ENCODE assay signal across 21 cellular contexts in the genomic region with DNA sequence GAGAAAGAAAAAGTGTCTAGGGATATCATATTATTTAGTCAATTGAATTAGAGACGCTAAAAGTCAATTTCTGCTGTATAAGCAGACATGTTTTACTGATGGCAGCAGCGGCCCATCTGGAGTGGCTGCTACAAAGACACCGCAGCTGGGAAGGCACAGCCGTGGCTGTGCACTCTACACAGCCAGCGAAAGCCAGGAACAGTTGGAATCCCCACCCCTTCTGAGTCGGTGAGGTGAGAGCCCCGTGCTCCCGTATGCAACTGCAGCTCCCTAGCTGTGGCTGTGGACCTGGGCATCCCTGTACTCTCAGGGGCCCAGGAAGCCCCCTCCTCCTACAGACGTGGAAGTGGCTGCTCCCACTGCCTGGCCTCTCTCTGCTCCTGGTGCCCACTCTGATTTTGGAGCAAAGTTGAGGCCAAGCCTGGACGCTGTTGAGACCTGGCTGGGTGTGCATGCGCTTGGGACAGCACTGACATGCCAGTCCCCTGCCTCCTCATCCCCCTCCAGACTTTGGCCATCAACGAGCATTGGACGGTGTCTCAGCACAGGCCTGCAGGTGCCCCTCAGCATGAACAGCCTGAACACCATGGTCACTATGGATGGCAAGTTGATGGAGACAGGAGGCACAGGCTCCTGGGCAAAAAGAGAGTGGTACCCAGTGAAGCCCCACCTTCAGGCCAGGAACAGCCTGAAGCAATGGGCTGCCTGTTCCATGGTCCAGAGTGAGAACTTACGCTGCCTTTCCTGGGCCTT.
"Had no signal": no experiment of that assay in that cellular context is flagged by ENCODE, and none has a peak within 500 bp of the region (broad histone marks: within the 10 kb centered on the region; RNA-seq: fewer than 3 reads in every experiment).

No MANE protein-coding gene starts in this region.

- DNase-seq: activated B cell treated with CpG ODN at 0.5 μM for 24 hours; activated CD4-positive, alpha-beta T cell treated with anti-CD3 and anti-CD28 coated beads for 1 hour; activated CD4-positive, alpha-beta T cell treated with anti-CD3 and anti-CD28 coated beads, Interleukin-2, amount 10 ng/mL, durations not matched to agents 24 days and 14 days; activated CD4-positive, alpha-beta T cell treated with anti-CD3 and anti-CD28 coated beads, Interleukin-2, amount 50 U/mL, for 48 hours; activated CD8-positive, alpha-beta memory T cell treated with anti-CD3 and anti-CD28 coated beads, Interleukin-2, amount 10 ng/mL, durations not matched to agents 7 days and 5 days; activated effector memory CD4-positive, alpha-beta T cell treated with Interleukin-2 at 50 U/mL for 16 hours; activated naive CD4-positive, alpha-beta T cell; activated T-cell treated with anti-CD3 and anti-CD28 coated beads, Interleukin-2, amount 50 U/mL, for 24 hours; Karpas-422; MM.1S; NCI-H1105; NCI-H1436; NCI-H187; NCI-H2081; NCI-H446; NCI-H526; Peyer's patch; SHP77 had no signal

- FAIRE-seq: bronchial epithelial cell had no signal

- ATAC-seq: activated CD8-positive, alpha-beta memory T cell treated with anti-CD3 and anti-CD28 coated beads, Interleukin-2, amount 10 ng/mL, durations not matched to agents 7 days and 5 days had no signal

- H3K36me3 ChIP-seq: Peyer's patch, SJSA1 had no signal

- H3K4me1 ChIP-seq: Peyer's patch, SJSA1 had no signal

- H3K27ac ChIP-seq: Peyer's patch, RWPE1, SJSA1 had no signal

- H3K4me3 ChIP-seq: Peyer's patch, SJSA1 had no signal

- H3K9me3 ChIP-seq: SJSA1 had no signal

- H3K27me3 ChIP-seq: Peyer's patch, SJSA1 had no signal
